ENCODE assay signal across 8 cellular contexts in genomic region chr16:4616047-4616811, GRCh38. TPM values are rescaled to one million over a fixed set of nuclear protein-coding genes. Genes with fewer than 3 reads are reported as not detected.
DNase-seq lines count a peak whose midpoint lies in the region; ATAC-seq and TF ChIP-seq lines count a peak whose summit lies in the region.

No MANE protein-coding gene starts in this region.

- ATAC-seq in GM21528 (IDR thresholded peaks at IDR 0.05; ENCODE audit: low FRiP score, unreplicated experiment) (peak; percentile 76), IMR-90 (ENCODE audit: low read depth) (peak; percentile 85)

- H3K9me3 ChIP-seq in IMR-90 (ENCODE audit: control insufficient read depth, insufficient read depth, low read length) (no peaks in the 10 kb centered on the region), OCI-LY7 (ENCODE audit: low read length) (no peaks in the 10 kb centered on the region)

- in situ Hi-C loops in IMR-90 (cut with MboI; ENCODE audit: low sequenced_read_pairs), result no loop called here

- peak overlapping the region; percentile 45; the same call in 1 of the 2 replicates for H3K18ac ChIP-seq in IMR-90 (ENCODE audit: low read depth, low read length)

- peak overlapping the region; percentile 80 for H3K9ac ChIP-seq in IMR-90 (ENCODE audit: low read depth, low read length)

- H3K79me1 ChIP-seq in IMR-90 (ENCODE audit: low read depth in 1 of 2, low read length in 2 of 2), result peaks cover 13 to 36% of the 10 kb centered on the region in 2 experiments; a peak in 3 of 4 replicates

- H3K4ac ChIP-seq in IMR-90 (ENCODE audit: low read depth, low read length), result peak overlapping the region; percentile 89

- H2AFZ ChIP-seq in IMR-90 (replicated peaks; ENCODE audit: low read length, poor library complexity), result peak overlapping the region; percentile 98
- peak overlapping the region; percentile 82 for H2AFZ ChIP-seq in OCI-LY7 (ENCODE audit: low read length)

- H4K8ac ChIP-seq in IMR-90 (ENCODE audit: low read depth in 2 of 2, low read length in 2 of 2), result peak overlapping the region; percentile 68 to 98

- 0% methylated on average over 33 of the region's 57 CpGs; no CpG with 5 or more reads in 1 of the 2 experiments for WGBS in IMR-90 (ENCODE audit: extremely low coverage in 2 of 2, insufficient read length in 1 of 2), 2 experiments

- peaks cover 8% of the 10 kb centered on the region for H3K9me1 ChIP-seq in IMR-90 (ENCODE audit: insufficient read depth, low read length)

- H3K27ac ChIP-seq in IMR-90 (ENCODE audit: insufficient read depth, low read length), result peak overlapping the region; percentile 92
- peak overlapping the region; percentile 97 for H3K27ac ChIP-seq in OCI-LY7 (ENCODE audit: low read depth, low read length, poor library complexity, severe bottlenecking)

- intact Hi-C loops in IMR-90 (cut with micrococcal nuclease), result no loop called here
- intact Hi-C loops in OCI-LY7 (cut with micrococcal nuclease; ENCODE audit: unreplicated experiment), result loop anchor here (1.0 to 10.0 kb wide), 3 partner anchors 8 to 201 kb away; partner anchors contain the start of genes CORO7, MGRN1 and ZNF500

- no peaks in the 10 kb centered on the region for H3K9me2 ChIP-seq in OCI-LY7 (ENCODE audit: insufficient read depth, low read length)

- dilution Hi-C loops in IMR-90 (cut with HindIII; ENCODE audit: low sequenced_read_pairs, unreplicated experiment), result no loop called here

- peak overlapping the region; percentile 71 for H3K14ac ChIP-seq in IMR-90 (replicated peaks; ENCODE audit: low read depth, low read length)

- H2BK5ac ChIP-seq in IMR-90 (ENCODE audit: low read depth, low read length, poor library complexity, severe bottlenecking), result peak overlapping the region; percentile 81

- H3K23ac ChIP-seq in IMR-90 (ENCODE audit: low read depth, low read length), result peak overlapping the region; percentile 48

- no peaks in the 10 kb centered on the region for H3K27me3 ChIP-seq in IMR-90 (ENCODE audit: control insufficient read depth, insufficient read depth, low read length)

- H4K91ac ChIP-seq in IMR-90 (ENCODE audit: insufficient read depth, low read depth, low read length), result peak overlapping the region; percentile 80

- H3K4me1 ChIP-seq in IMR-90 (ENCODE audit: control insufficient read depth, insufficient read depth, low read length), result peaks cover 23% of the 10 kb centered on the region
- peaks cover 44% of the 10 kb centered on the region for H3K4me1 ChIP-seq in OCI-LY7 (ENCODE audit: insufficient read depth, low read length, poor library complexity, severe bottlenecking)

- H4K20me1 ChIP-seq in IMR-90 (ENCODE audit: insufficient read depth, low read length), result peaks cover 27% of the 10 kb centered on the region
- no peaks in the 10 kb centered on the region for H4K20me1 ChIP-seq in OCI-LY7 (ENCODE audit: insufficient read depth, low read length)

- H3K36me3 ChIP-seq in IMR-90 (ENCODE audit: control insufficient read depth, insufficient read depth, low read length) (no peaks in the 10 kb centered on the region), OCI-LY7 (ENCODE audit: insufficient read depth, low read length) (no peaks in the 10 kb centered on the region)

- TF ChIP-seq CTCF in IMR-90 (conservative IDR thresholded peaks at IDR 0.05; ENCODE audit: low read depth, low read length) (peak; percentile 46), OCI-LY7 (conservative IDR thresholded peaks at IDR 0.05; ENCODE audit: low read length) (peak; percentile 73), epithelial cell of proximal tubule (conservative IDR thresholded peaks at IDR 0.05; ENCODE audit: low read depth, low read length) (peak; percentile 41)

- peak overlapping the region; percentile 98 for H2AK5ac ChIP-seq in IMR-90 (ENCODE audit: low read depth, low read length)

- H3K79me2 ChIP-seq in OCI-LY7 (ENCODE audit: insufficient read depth, low read depth, low read length), result peaks cover 6% of the 10 kb centered on the region; the same call in 1 of the 2 replicates

- H4K5ac ChIP-seq in IMR-90 (ENCODE audit: low read depth, low read length), result peak overlapping the region; percentile 96

- H3K4me2 ChIP-seq in IMR-90 (ENCODE audit: low read depth, low read length), result peak overlapping the region; percentile 83
- peak overlapping the region; percentile 88 for H3K4me2 ChIP-seq in OCI-LY7 (ENCODE audit: low read length)

- BruUV-seq in IMR-90 (replicated peaks; lab: Mats Ljungman, UMichigan) (no TSS peak), OCI-LY7 (replicated peaks; lab: Mats Ljungman, UMichigan) (no TSS peak)

- TF ChIP-seq POLR2A in IMR-90 (IDR thresholded peaks at IDR 0.05; ENCODE audit: low read depth, low read length), result peak; percentile 31; the same call in 1 of the 2 replicates

- POLR2A ChIA-PET in IMR-90 (lab: Charles Lee; ENCODE audit: unreplicated experiment) (interaction anchor here (0.6 kb wide), 2 partner anchors 138 to 153 kb away, joined by 3 read pairs; no protein-coding TSS in a partner anchor), OCI-LY7 (lab: Charles Lee) (interaction anchor here (0.7 to 1.9 kb wide), 5 partner anchors 42 to 341 kb away, joined by 3 to 4 read pairs (median 3); partner anchors contain the start of gene DNAAF8)

- H2BK120ac ChIP-seq in IMR-90 (ENCODE audit: low read depth, low read length), result peak overlapping the region; percentile 60; the same call in 1 of the 2 replicates

- peak overlapping the region; percentile 84 for H2AK9ac ChIP-seq in IMR-90 (replicated peaks; ENCODE audit: low read depth, low read length, poor library complexity)

- peak overlapping the region; percentile 62 for H3K56ac ChIP-seq in IMR-90 (ENCODE audit: extremely low read depth, insufficient read depth, low read length)

- DNase-seq in DMS153 (lab: John Stamatoyannopoulos, UW) (peak; percentile 100), IMR-90 (peak; percentile 100), OCI-LY7 (ENCODE audit: low spot score) (peak; percentile 100), activated T-cell treated with anti-CD3 and anti-CD28 coated beads for 48 hours (ENCODE audit: low read depth) (peak; percentile 98), epithelial cell of proximal tubule (ENCODE audit: low read depth) (peak; percentile 94), mucosa of gallbladder (ENCODE audit: low spot score) (peak; percentile 100)
- peak; percentile 97 to 99 for DNase-seq in stimulated activated CD8-positive, alpha-beta memory T cell treated with anti-CD3 and anti-CD28 coated beads, Interleukin-4, amount 100 ng/mL, for 4 hours (ENCODE audit: low read depth in 2 of 2, low spot score in 1 of 2)

- CTCF ChIA-PET in IMR-90 (lab: Yijun Ruan, JAX), result interaction anchor here (1.2 to 1.6 kb wide), 3 partner anchors 9 to 214 kb away, joined by 4 to 6 read pairs (median 6); partner anchors contain the start of gene MGRN1
- CTCF ChIA-PET in OCI-LY7 (lab: Charles Lee; ENCODE audit: unreplicated experiment), result interaction anchor here (0.6 to 1.0 kb wide), 2 partner anchors 10 to 45 kb away, joined by 3 to 6 read pairs; no protein-coding TSS in a partner anchor

- TF ChIP-seq RAD21 in IMR-90 (IDR thresholded peaks at IDR 0.05; ENCODE audit: low read length), result no peak

- no peak overlapping the region for H2BK20ac ChIP-seq in IMR-90 (ENCODE audit: low read depth, low read length)

- peak overlapping the region; percentile 52 for H3K4me3 ChIP-seq in IMR-90 (ENCODE audit: insufficient read depth, low read depth, low read length)
- peak overlapping the region; percentile 91 for H3K4me3 ChIP-seq in OCI-LY7 (ENCODE audit: low read depth, low read length, poor library complexity, severe bottlenecking)
- peak overlapping the region; percentile 78 for H3K4me3 ChIP-seq in epithelial cell of proximal tubule (ENCODE audit: low read depth, low read length)

- peak overlapping the region; percentile 24; the same call in 1 of the 3 replicates for H2BK15ac ChIP-seq in IMR-90 (ENCODE audit: low read depth, low read length)

TF ChIP-seq in IMR-90, 13 proteins besides CTCF, POLR2A, EP300 and RAD21 (continues in another document):
- TF ChIP-seq BHLHE40 (IDR thresholded peaks at IDR 0.05; ENCODE audit: low read depth, low read length) (peak; percentile 73; the same call in 1 of the 2 replicates), NFE2L2 (IDR thresholded peaks at IDR 0.05; ENCODE audit: low read depth, low read length) (no peak), CEBPB (IDR thresholded peaks at IDR 0.05; ENCODE audit: low read depth, low read length) (no peak), RFX5 (IDR thresholded peaks at IDR 0.05; ENCODE audit: low read depth, low read length) (no peak), MXI1 (IDR thresholded peaks at IDR 0.05; ENCODE audit: borderline replicate concordance, low read depth, low read length) (0 out of 2 replicates have a peak, but pooled peaks have one; percentile 68), FOS (IDR thresholded peaks at IDR 0.05; ENCODE audit: low read depth, low read length) (peak; percentile 47; the same call in 1 of the 2 replicates), ELK1 (IDR thresholded peaks at IDR 0.05; ENCODE audit: borderline replicate concordance, low read depth, low read length) (no peak), RCOR1 (IDR thresholded peaks at IDR 0.05; ENCODE audit: insufficient replicate concordance, low read length) (no peak)

RNA-seq across cellular contexts. Expression of gene UBALD1, which starts 1.5 kb away (rescaled TPM):
- 1.3 and 1.9 TPM in 2 replicates for total RNA-seq in IMR-90 (2012; rRNA removed)
- 14.5 and 20.5 TPM in 2 replicates for polyA plus RNA-seq in IMR-90 (2012; rRNA removed)
- polyA plus RNA-seq in IMR-90 (2012; cell fraction: cytosol; rRNA removed), result 12.3 and 29.5 TPM in 2 replicates
- 53.3 and 131 TPM in 2 replicates for polyA plus RNA-seq in IMR-90 (2012; cell fraction: nucleus; rRNA removed; ENCODE audit: low replicate concordance)
- total RNA-seq in OCI-LY7 (2014; rRNA removed; shearing (Covaris generic)), result 11.1 and 12.6 TPM in 2 replicates
- 34.1 and 34.9 TPM in 2 replicates for total RNA-seq in OCI-LY7 (2022)
- total RNA-seq in epithelial cell of proximal tubule, result 9.2 and 10.4 TPM in 2 replicates
- 49.1 TPM for total RNA-seq in mucosa of gallbladder

RNA-seq across cellular contexts. Expression of gene MGRN1, which starts 8.4 kb away (rescaled TPM):
- total RNA-seq in IMR-90 (2012; rRNA removed) (11.7 and 13.9 TPM in 2 replicates), OCI-LY7 (2022) (43.1 and 45.4 TPM in 2 replicates), epithelial cell of proximal tubule (40.6 and 41.3 TPM in 2 replicates), mucosa of gallbladder (127 TPM)
- 26.7 and 32.7 TPM in 2 replicates for polyA plus RNA-seq in IMR-90 (2012; rRNA removed)
- polyA plus RNA-seq in IMR-90 (2012; cell fraction: cytosol; rRNA removed), result 29.0 and 31.5 TPM in 2 replicates
- polyA plus RNA-seq in IMR-90 (2012; cell fraction: nucleus; rRNA removed; ENCODE audit: low replicate concordance), result 31.0 and 54.6 TPM in 2 replicates
- total RNA-seq in OCI-LY7 (2014; rRNA removed; shearing (Covaris generic)), result 14.1 and 14.3 TPM in 2 replicates

Comparison
In these comparisons a context has a peak if more than half of its experiments do, and no peak if none do; other contexts are left out.
1. Peak in every context shown above with its lines: DNase-seq, ATAC-seq, H3K4me3 ChIP-seq and H3K27ac ChIP-seq.